Comparison of ENCODE assay signal across 11 cellular contexts in genomic region chr1:8679411-8679800, GRCh38.
A peak's percentile ranks its signal among the peaks of the same experiment; 100 is the strongest.
DNase-seq lines count a peak whose midpoint lies in the region; ATAC-seq and TF ChIP-seq lines count a peak whose summit lies in the region.
"Had no signal": no experiment of that assay in that cellular context is flagged by ENCODE, and none has a peak within 500 bp of the region (broad histone marks: within the 10 kb centered on the region; RNA-seq: fewer than 3 reads in every experiment).

No MANE protein-coding gene starts in this region.

- no peak for TF ChIP-seq EP300 in stomach (IDR thresholded peaks at IDR 0.05)

- CTCF ChIA-PET in MCF 10A (lab: Yijun Ruan, JAX): interaction anchor here (1.0 to 2.0 kb wide), 3 partner anchors 12 to 118 kb away, joined by 3 to 6 read pairs (median 5); no protein-coding TSS in a partner anchor
- CTCF ChIA-PET in mammary epithelial cell (lab: Charles Lee; ENCODE audit: low non-redundant PET): interaction anchor here (0.6 kb wide), 1 partner anchor 170 kb away, joined by 3 read pairs; no protein-coding TSS in a partner anchor
- CTCF ChIA-PET in activated CD4-positive, alpha-beta T cell treated with anti-CD3 and anti-CD28 coated beads, Interleukin-2, amount 10 ng/mL, durations not matched to agents 7 days and 5 days (lab: Charles Lee): interaction anchor here (1.5 to 2.6 kb wide), 2 partner anchors 9 kb away, joined by 5 to 8 read pairs; no protein-coding TSS in a partner anchor

- no peaks in the 10 kb centered on the region for H3K9me3 ChIP-seq in mammary epithelial cell (replicated peaks; ENCODE audit: insufficient read depth, low read length)
- no peaks in the 10 kb centered on the region for H3K9me3 ChIP-seq in WERI-Rb-1 (ENCODE audit: severe bottlenecking)
- H3K9me3 ChIP-seq in stomach: no peaks in the 10 kb centered on the region
- H3K9me3 ChIP-seq: ascending aorta had no signal

- H3K36me3 Mint-ChIP-seq in MCF 10A (ENCODE audit: insufficient read depth, unreplicated experiment): no peaks in the 10 kb centered on the region
- peaks cover 1% of the 10 kb centered on the region for H3K36me3 Mint-ChIP-seq in activated CD4-positive, alpha-beta T cell treated with anti-CD3 and anti-CD28 coated beads, Interleukin-2, amount 10 ng/mL, durations not matched to agents 7 days and 5 days (ENCODE audit: low read depth)

- dilution Hi-C loops in mammary epithelial cell (cut with HindIII; ENCODE audit: low sequenced_read_pairs): no loop called here

- no peaks in the 10 kb centered on the region for H3K27me3 Mint-ChIP-seq in MCF 10A (ENCODE audit: insufficient read depth, unreplicated experiment)
- H3K27me3 Mint-ChIP-seq in activated CD4-positive, alpha-beta T cell treated with anti-CD3 and anti-CD28 coated beads, Interleukin-2, amount 10 ng/mL, durations not matched to agents 7 days and 5 days: no peaks in the 10 kb centered on the region

- H4K20me1 ChIP-seq in mammary epithelial cell (ENCODE audit: insufficient read depth, low read length): no peaks in the 10 kb centered on the region

- H3K27ac ChIP-seq in mammary epithelial cell (ENCODE audit: insufficient read depth, low read depth, low read length) (no peak overlapping the region), WERI-Rb-1 (peak overlapping the region; percentile 73), stomach (peak overlapping the region in 4 of 5 donors; percentile 31 to 83 (median 74))
- H3K27ac ChIP-seq: ascending aorta, epithelial cell of prostate had no signal

- no peak overlapping the region for H2AFZ ChIP-seq in mammary epithelial cell (ENCODE audit: low read depth, low read length)

- H3K4me3 ChIP-seq in mammary epithelial cell (replicated peaks in 1 of 3; ENCODE audit: insufficient read depth in 1 of 3, low read depth in 2 of 3, low read length in 3 of 3): no peak overlapping the region
- no peak overlapping the region for H3K4me3 ChIP-seq in WERI-Rb-1 (ENCODE audit: low read depth, low read length)
- no peak overlapping the region for H3K4me3 ChIP-seq in stomach
- H3K4me3 ChIP-seq: ascending aorta had no signal

- no peak for ATAC-seq in HG03039 (IDR thresholded peaks at IDR 0.05; ENCODE audit: unreplicated experiment)

- intact Hi-C loops in MCF 10A (cut with micrococcal nuclease): no loop called here
- intact Hi-C loops in mammary epithelial cell (cut with micrococcal nuclease): no loop called here
- intact Hi-C loops in stomach (cut with DNase I; ENCODE audit: low total_unique reads): no loop called here

- POLR2A ChIA-PET in MCF 10A (lab: Yijun Ruan, JAX): interaction anchor here (0.6 to 8.8 kb wide), 18 partner anchors 9 to 606 kb away, joined by 3 to 179 read pairs (median 4); partner anchors contain the start of genes ENO1 and RERE
- POLR2A ChIA-PET in activated CD4-positive, alpha-beta T cell treated with anti-CD3 and anti-CD28 coated beads, Interleukin-2, amount 10 ng/mL, durations not matched to agents 7 days and 5 days (lab: Charles Lee): no interaction called here

- no TSS peak for BruUV-seq in MCF 10A (replicated peaks; lab: Mats Ljungman, UMichigan)
- BruUV-seq in mammary epithelial cell (replicated peaks; lab: Mats Ljungman, UMichigan): no TSS peak

- no peaks in the 10 kb centered on the region for H3K36me3 ChIP-seq in mammary epithelial cell (ENCODE audit: insufficient read depth, low read length)
- H3K36me3 ChIP-seq in WERI-Rb-1: no peaks in the 10 kb centered on the region
- no peaks in the 10 kb centered on the region for H3K36me3 ChIP-seq in stomach
- H3K36me3 ChIP-seq: ascending aorta had no signal

- H3K4me1 Mint-ChIP-seq in MCF 10A (ENCODE audit: insufficient read depth, unreplicated experiment): peaks cover 20% of the 10 kb centered on the region
- H3K4me1 Mint-ChIP-seq in activated CD4-positive, alpha-beta T cell treated with anti-CD3 and anti-CD28 coated beads, Interleukin-2, amount 10 ng/mL, durations not matched to agents 7 days and 5 days: peaks cover 27% of the 10 kb centered on the region

- in situ Hi-C loops in mammary epithelial cell (cut with MboI; ENCODE audit: low sequenced_read_pairs in 2 of 2): no loop called here

- H3K4me3 Mint-ChIP-seq in MCF 10A (ENCODE audit: unreplicated experiment): no peak overlapping the region
- no peak overlapping the region for H3K4me3 Mint-ChIP-seq in activated CD4-positive, alpha-beta T cell treated with anti-CD3 and anti-CD28 coated beads, Interleukin-2, amount 10 ng/mL, durations not matched to agents 7 days and 5 days

- H3K27ac Mint-ChIP-seq in MCF 10A (ENCODE audit: low read depth, unreplicated experiment): no peak overlapping the region
- no peak overlapping the region for H3K27ac Mint-ChIP-seq in activated CD4-positive, alpha-beta T cell treated with anti-CD3 and anti-CD28 coated beads, Interleukin-2, amount 10 ng/mL, durations not matched to agents 7 days and 5 days

- H3K4me1 ChIP-seq in mammary epithelial cell (ENCODE audit: insufficient read depth, low read length) (peaks cover 19% of the 10 kb centered on the region), stomach (peaks cover 19 to 57% (median 41%) of the 10 kb centered on the region in 4 donors)
- H3K4me1 ChIP-seq: ascending aorta had no signal

- no peaks in the 10 kb centered on the region for H3K27me3 ChIP-seq in mammary epithelial cell (ENCODE audit: insufficient read depth, low read length)
- H3K27me3 ChIP-seq in WERI-Rb-1 (ENCODE audit: insufficient read depth, low read depth, severe bottlenecking): no peaks in the 10 kb centered on the region
- no peaks in the 10 kb centered on the region for H3K27me3 ChIP-seq in stomach
- H3K27me3 ChIP-seq: ascending aorta had no signal

- H3K9ac ChIP-seq in mammary epithelial cell (ENCODE audit: insufficient read depth, low read length): no peak overlapping the region

- 69% methylated on average over 2 of the region's 2 CpGs for WGBS in mammary epithelial cell (ENCODE audit: low coverage, missing lambda C conversion rate)
- 53 to 72% (median 62%) methylated on average over 2 of the region's 2 CpGs for WGBS in stomach, 5 donors

- no peak overlapping the region for H3K4me2 ChIP-seq in mammary epithelial cell (ENCODE audit: insufficient read depth, low read depth, low read length)

- peak; percentile 27 for DNase-seq in MCF 10A (ENCODE audit: unreplicated experiment)
- no peak for DNase-seq in mammary epithelial cell
- DNase-seq in WERI-Rb-1: no peak
- DNase-seq in glomerular visceral epithelial cell (ENCODE audit: extremely low spot score): peak; percentile 44
- DNase-seq in stomach: no peak
- DNase-seq in activated CD4-positive, alpha-beta T cell treated with anti-CD3 and anti-CD28 coated beads, Interleukin-2, amount 10 ng/mL, durations not matched to agents 7 days and 5 days: no peak
- DNase-seq in activated naive CD4-positive, alpha-beta T cell (lab: John Stamatoyannopoulos, UW): no peak
- DNase-seq: NCI-H748 treated with DMSO at 0.1 percent for 48 hours had no signal

- H3K79me2 ChIP-seq in mammary epithelial cell (ENCODE audit: insufficient read depth, low read length): peaks cover 70% of the 10 kb centered on the region

- no peaks in the 10 kb centered on the region for H3K9me3 Mint-ChIP-seq in MCF 10A (ENCODE audit: unreplicated experiment)
- no peaks in the 10 kb centered on the region for H3K9me3 Mint-ChIP-seq in activated CD4-positive, alpha-beta T cell treated with anti-CD3 and anti-CD28 coated beads, Interleukin-2, amount 10 ng/mL, durations not matched to agents 7 days and 5 days

- TF ChIP-seq POLR2A in stomach (IDR thresholded peaks at IDR 0.05): no peak

- TF ChIP-seq CTCF in MCF 10A (IDR thresholded peaks at IDR 0.05; ENCODE audit: unreplicated experiment) (no peak), mammary epithelial cell (conservative IDR thresholded peaks at IDR 0.05 in 1 of 2, IDR thresholded peaks at IDR 0.05 in 1 of 2; ENCODE audit: extremely low read depth in 1 of 2, insufficient read depth in 1 of 2, low read depth in 1 of 2, low read length in 2 of 2) (no peak), WERI-Rb-1 (IDR thresholded peaks at IDR 0.05; ENCODE audit: low read depth, low read length) (no peak), stomach (IDR thresholded peaks at IDR 0.05) (no peak)

Comparison
In these comparisons a context has a peak if more than half of its experiments do, and no peak if none do; other contexts are left out.
1. DNase-seq: peak in MCF 10A (single experiment) and glomerular visceral epithelial cell (single experiment); none in mammary epithelial cell (single experiment), WERI-Rb-1 (single experiment), stomach (single experiment), activated CD4-positive, alpha-beta T cell treated with anti-CD3 and anti-CD28 coated beads, Interleukin-2, amount 10 ng/mL, durations not matched to agents 7 days and 5 days (single experiment) and activated naive CD4-positive, alpha-beta T cell (0 of 4).